21 cellular contexts compared by ENCODE assay signal in genomic region chr19:52673014-52673413, GRCh38. TPM values are rescaled to one million over a fixed set of nuclear protein-coding genes. Genes with fewer than 3 reads are reported as not detected.
A peak's percentile ranks its signal among the peaks of the same experiment; 100 is the strongest.
DNase-seq lines count a peak whose midpoint lies in the region; ATAC-seq and TF ChIP-seq lines count a peak whose summit lies in the region.
"Had no signal": no experiment of that assay in that cellular context is flagged by ENCODE, and none has a peak within 500 bp of the region (broad histone marks: within the 10 kb centered on the region; RNA-seq: fewer than 3 reads in every experiment).

No MANE protein-coding gene starts in this region.

- CTCF ChIA-PET in IMR-90 (lab: Yijun Ruan, JAX) = no interaction called here

- H3K27me3 ChIP-seq in IMR-90 (ENCODE audit: control insufficient read depth, insufficient read depth, low read length) (no peaks in the 10 kb centered on the region), trophoblast cell (ENCODE audit: insufficient read depth, low read length) (no peaks in the 10 kb centered on the region), SJCRH30 (no peaks in the 10 kb centered on the region)
- H3K27me3 ChIP-seq: BLaER1 had no signal

- H3K23ac ChIP-seq in IMR-90 (ENCODE audit: low read depth, low read length) = no peak overlapping the region
- no peak overlapping the region for H3K23ac ChIP-seq in trophoblast cell (ENCODE audit: low read length)

- no peak for TF ChIP-seq POLR2A in IMR-90 (IDR thresholded peaks at IDR 0.05; ENCODE audit: low read depth, low read length)

- no peak overlapping the region for H2BK15ac ChIP-seq in IMR-90 (ENCODE audit: low read depth, low read length)

- TF ChIP-seq CTCF in IMR-90 (conservative IDR thresholded peaks at IDR 0.05; ENCODE audit: low read depth, low read length) (no peak), cardiac fibroblast (IDR thresholded peaks at IDR 0.05; ENCODE audit: low read depth, low read length) (no peak), fibroblast of the aortic adventitia (IDR thresholded peaks at IDR 0.05; ENCODE audit: insufficient read depth, low read length) (no peak), GM20000 (IDR thresholded peaks at IDR 0.05; ENCODE audit: extremely low read depth, missing control alignments) (no peak)

- H2AK5ac ChIP-seq in IMR-90 (ENCODE audit: low read depth, low read length) = no peak overlapping the region
- no peak overlapping the region for H2AK5ac ChIP-seq in trophoblast cell (ENCODE audit: low read length)

- H2BK20ac ChIP-seq in IMR-90 (ENCODE audit: low read depth, low read length) = no peak overlapping the region

- H3K4me1 ChIP-seq in IMR-90 (ENCODE audit: control insufficient read depth, insufficient read depth, low read length) = peaks cover 2% of the 10 kb centered on the region; the same call in 1 of the 2 replicates
- peaks cover 7 to 12% of the 10 kb centered on the region in 2 experiments for H3K4me1 ChIP-seq in trophoblast cell (ENCODE audit: control insufficient read depth in 1 of 2, insufficient read depth in 2 of 2, low read length in 2 of 2)
- no peaks in the 10 kb centered on the region for H3K4me1 ChIP-seq in SJCRH30
- H3K4me1 ChIP-seq: A549, BLaER1 had no signal

- peaks cover 26% of the 10 kb centered on the region for H3K79me2 ChIP-seq in trophoblast cell (ENCODE audit: control insufficient read depth, insufficient read depth, low read length, poor library complexity)

- no peak overlapping the region for H2BK12ac ChIP-seq in trophoblast cell (ENCODE audit: low read length)

- H3K18ac ChIP-seq in IMR-90 (ENCODE audit: low read depth, low read length) (no peak overlapping the region), trophoblast cell (ENCODE audit: low read length) (no peak overlapping the region)

- H3K4me2 ChIP-seq in IMR-90 (ENCODE audit: low read depth, low read length) (no peak overlapping the region), trophoblast cell (ENCODE audit: low read length) (no peak overlapping the region)
- H3K4me2 ChIP-seq: A549, BLaER1, KMS-11, PC-9 had no signal

- no peak overlapping the region for H4K5ac ChIP-seq in IMR-90 (ENCODE audit: low read depth, low read length)

- H3K9ac ChIP-seq in IMR-90 (ENCODE audit: low read depth, low read length) = no peak overlapping the region
- H3K9ac ChIP-seq in trophoblast cell (ENCODE audit: low read length) = no peak overlapping the region
- H3K9ac ChIP-seq: BLaER1, KMS-11 had no signal

- H4K8ac ChIP-seq in IMR-90 (ENCODE audit: low read depth in 2 of 2, low read length in 2 of 2) (no peak overlapping the region), trophoblast cell (ENCODE audit: low read depth, low read length) (no peak overlapping the region)

- intact Hi-C loops in IMR-90 (cut with micrococcal nuclease) = no loop called here

- H2BK120ac ChIP-seq in IMR-90 (ENCODE audit: low read depth, low read length) (no peak overlapping the region), trophoblast cell (ENCODE audit: insufficient read depth, low read length, poor library complexity) (no peak overlapping the region)

- peaks cover 12% of the 10 kb centered on the region for H4K20me1 ChIP-seq in IMR-90 (ENCODE audit: insufficient read depth, low read length)
- H4K20me1 ChIP-seq: BLaER1 had no signal

- H2BK5ac ChIP-seq in IMR-90 (ENCODE audit: low read depth, low read length, poor library complexity, severe bottlenecking) = peak overlapping the region; percentile 31
- no peak overlapping the region for H2BK5ac ChIP-seq in trophoblast cell (ENCODE audit: low read depth, low read length, poor library complexity)

- no peak overlapping the region for H3K4ac ChIP-seq in IMR-90 (ENCODE audit: low read depth, low read length)
- H3K4ac ChIP-seq in trophoblast cell (ENCODE audit: low read depth, low read length) = peak overlapping the region; percentile 86

- BruUV-seq in IMR-90 (replicated peaks; lab: Mats Ljungman, UMichigan) = no TSS peak

- H3K79me1 ChIP-seq in IMR-90 (ENCODE audit: low read depth in 1 of 2, low read length in 2 of 2) (peaks cover 23 to 43% of the 10 kb centered on the region in 2 experiments), trophoblast cell (ENCODE audit: low read length) (no peaks in the 10 kb centered on the region)

- peak overlapping the region; percentile 40; the same call in 1 of the 2 replicates for H3K27ac ChIP-seq in IMR-90 (ENCODE audit: insufficient read depth, low read length)
- peak overlapping the region; percentile 12 for H3K27ac ChIP-seq in trophoblast cell (ENCODE audit: low read depth, low read length)
- H3K27ac ChIP-seq in SJCRH30 = no peak overlapping the region
- H3K27ac ChIP-seq: A549, BLaER1, KMS-11, PC-9, RWPE1 had no signal

- DNase-seq in IMR-90 (peak; percentile 43), cardiac fibroblast (ENCODE audit: low read depth in 2 of 2) (peak; percentile 16 to 19), fibroblast of the aortic adventitia (ENCODE audit: low read depth) (peak; percentile 40), trophoblast cell (peak in 1 of 2 donors; percentile 52), SJCRH30 (no peak), GM20000 (ENCODE audit: low spot score) (no peak)
- no peak for DNase-seq in activated CD4-positive, CD25-positive, alpha-beta regulatory T cell (lab: John Stamatoyannopoulos, UW)
- DNase-seq: CD4-positive, alpha-beta memory T cell; DMS153; NCI-H1417; NCI-H187 treated with DMSO at 0.1 percent for 48 hours; NCI-H2227 treated with DMSO at 0.1 percent for 48 hours; NCI-H524; NCI-H82; PC-9; SIG-M5 had no signal

- in situ Hi-C loops in IMR-90 (cut with MboI; ENCODE audit: low sequenced_read_pairs) = no loop called here

- H3K4me3 ChIP-seq in IMR-90 (ENCODE audit: insufficient read depth, low read depth, low read length) (no peak overlapping the region), cardiac fibroblast (replicated peaks in 1 of 2; ENCODE audit: low read depth in 2 of 2, low read length in 2 of 2) (no peak overlapping the region), fibroblast of the aortic adventitia (ENCODE audit: low read depth, low read length) (no peak overlapping the region), trophoblast cell (ENCODE audit: low read depth, low read length) (no peak overlapping the region), SJCRH30 (no peak overlapping the region)
- H3K4me3 ChIP-seq: A549, BLaER1, GM12878, PC-9 had no signal

- H2AFZ ChIP-seq in IMR-90 (replicated peaks; ENCODE audit: low read length, poor library complexity) (no peak overlapping the region), trophoblast cell (ENCODE audit: insufficient read depth, low read length, poor library complexity) (no peak overlapping the region)
- H2AFZ ChIP-seq: PC-9 had no signal

- H2AK9ac ChIP-seq in IMR-90 (replicated peaks; ENCODE audit: low read depth, low read length, poor library complexity) = no peak overlapping the region

- ATAC-seq in IMR-90 (ENCODE audit: low read depth) = peak; percentile 87
- ATAC-seq: A549, GM12878 had no signal

- no peak overlapping the region for H4K12ac ChIP-seq in trophoblast cell (ENCODE audit: low read depth, low read length)

- no peak for TF ChIP-seq RAD21 in IMR-90 (IDR thresholded peaks at IDR 0.05; ENCODE audit: low read length)

- dilution Hi-C loops in IMR-90 (cut with HindIII; ENCODE audit: low sequenced_read_pairs, unreplicated experiment) = no loop called here

- H3K9me3 ChIP-seq in IMR-90 (ENCODE audit: control insufficient read depth, insufficient read depth, low read length) (no peaks in the 10 kb centered on the region), trophoblast cell (ENCODE audit: insufficient read depth, low read depth, low read length) (no peaks in the 10 kb centered on the region), SJCRH30 (replicated peaks) (peaks cover 3% of the 10 kb centered on the region; the same call in 1 of the 2 replicates)

- no peak overlapping the region for H3K56ac ChIP-seq in IMR-90 (ENCODE audit: extremely low read depth, insufficient read depth, low read length)

- no CpG with 5 or more reads among the region's 4 CpGs for WGBS in IMR-90 (ENCODE audit: extremely low coverage in 2 of 2, insufficient read length in 1 of 2), 2 experiments
- WGBS in trophoblast cell (ENCODE audit: extremely low coverage, insufficient coverage, insufficient read length) = no CpG with 5 or more reads among the region's 4 CpGs

- H4K91ac ChIP-seq in IMR-90 (ENCODE audit: insufficient read depth, low read depth, low read length) = no peak overlapping the region
- H4K91ac ChIP-seq in trophoblast cell (ENCODE audit: low read depth, low read length) = no peak overlapping the region

- POLR2A ChIA-PET in IMR-90 (lab: Charles Lee; ENCODE audit: unreplicated experiment) = no interaction called here

- H3K36me3 ChIP-seq in IMR-90 (ENCODE audit: control insufficient read depth, insufficient read depth, low read length) (peaks cover 5% of the 10 kb centered on the region), trophoblast cell (ENCODE audit: control insufficient read depth in 1 of 2, insufficient read depth in 2 of 2, low read length in 2 of 2) (peaks cover 19% of the 10 kb centered on the region in 2 experiments), SJCRH30 (peaks cover 34% of the 10 kb centered on the region)

- H3K9me1 ChIP-seq in IMR-90 (ENCODE audit: insufficient read depth, low read length) = 0 out of 2 replicates have a peak, but pooled peaks cover 4% of the 10 kb centered on the region

- no peak overlapping the region for H3K14ac ChIP-seq in IMR-90 (replicated peaks; ENCODE audit: low read depth, low read length)
- H3K14ac ChIP-seq in trophoblast cell (ENCODE audit: low read length) = no peak overlapping the region

TF ChIP-seq in IMR-90, 13 proteins besides CTCF, POLR2A, EP300 and RAD21:
- no peak for TF ChIP-seq USF2 (IDR thresholded peaks at IDR 0.05; ENCODE audit: low read depth, low read length)
- TF ChIP-seq MXI1 (IDR thresholded peaks at IDR 0.05; ENCODE audit: borderline replicate concordance, low read depth, low read length) = no peak
- TF ChIP-seq CEBPB (IDR thresholded peaks at IDR 0.05; ENCODE audit: low read depth, low read length) = peak; percentile 57
TF ChIP-seq in IMR-90: peak in this region for 1.

RNA-seq across cellular contexts. Expression of gene ZNF83, which starts 34.9 kb away (rescaled TPM):
- total RNA-seq in IMR-90 (2012; rRNA removed) (36.9 and 42.8 TPM in 2 replicates), fibroblast of the aortic adventitia (ENCODE audit: low replicate concordance) (52.1 and 68.3 TPM in 2 replicates)
- polyA plus RNA-seq in IMR-90 (2012; rRNA removed) = 22.3 and 32.9 TPM in 2 replicates
- 2.1 and 5.6 TPM in 2 replicates for polyA plus RNA-seq in IMR-90 (2012; cell fraction: cytosol; rRNA removed)
- polyA plus RNA-seq in IMR-90 (2012; cell fraction: nucleus; rRNA removed; ENCODE audit: low replicate concordance) = 40.6 and 340 TPM in 2 replicates
- polyA plus RNA-seq in trophoblast cell (2013) = 78.7 and 80.9 TPM in 2 replicates
- 32.7 and 47.0 TPM in 2 replicates for total RNA-seq in SJCRH30 (2014; rRNA removed; shearing (Covaris generic))

Comparison
In these comparisons a context has a peak if more than half of its experiments do, and no peak if none do; other contexts are left out.
1. DNase-seq: peak in IMR-90 (single experiment), cardiac fibroblast (2 of 2) and fibroblast of the aortic adventitia (single experiment); none in SJCRH30 (0 of 2), GM20000 (single experiment) and activated CD4-positive, CD25-positive, alpha-beta regulatory T cell (0 of 4).